Comparison of ENCODE assay signal across 19 cellular contexts in the genomic region with DNA sequence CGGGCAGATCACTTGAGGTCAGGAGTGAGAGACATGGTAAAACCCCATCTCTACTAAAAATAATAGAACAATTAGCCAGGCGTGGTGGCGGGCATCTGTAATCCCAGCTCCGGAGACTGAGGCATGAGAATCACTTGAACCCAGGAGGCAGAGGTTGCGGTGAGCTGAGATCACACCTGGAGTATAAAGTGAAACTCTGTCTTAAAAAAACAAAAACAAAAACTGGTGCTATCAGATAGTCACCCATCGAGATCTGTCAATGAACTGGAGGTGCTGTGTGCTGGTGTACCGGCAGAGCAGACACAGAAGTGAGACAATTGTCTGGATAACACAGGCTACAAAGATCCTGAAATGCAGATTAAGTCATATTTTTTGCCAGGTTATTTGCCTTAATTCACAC. TPM values are rescaled to one million over a fixed set of nuclear protein-coding genes. Genes with fewer than 3 reads are reported as not detected.
DNase-seq lines count a peak whose midpoint lies in the region; TF ChIP-seq lines count a peak whose summit lies in the region.
"Had no signal": no experiment of that assay in that cellular context is flagged by ENCODE, and none has a peak within 500 bp of the region (broad histone marks: within the 10 kb centered on the region; RNA-seq: fewer than 3 reads in every experiment).

No MANE protein-coding gene starts in this region.

- H4K20me1 ChIP-seq in MM.1S (ENCODE audit: insufficient read depth, low read length): no peaks in the 10 kb centered on the region

- H3K27me3 ChIP-seq in MM.1S (replicated peaks; ENCODE audit: insufficient read depth, low read length) (no peaks in the 10 kb centered on the region), vagina (no peaks in the 10 kb centered on the region)
- H3K27me3 ChIP-seq: BE2C had no signal

- H3K4me3 Mint-ChIP-seq in chondrocyte (ENCODE audit: unreplicated experiment): no peak overlapping the region
- peak overlapping the region; percentile 35 for H3K4me3 Mint-ChIP-seq in osteocyte (ENCODE audit: unreplicated experiment)
- H3K4me3 Mint-ChIP-seq: CD4-positive, alpha-beta memory T cell had no signal

- intact Hi-C loops in vagina (cut with DNase I): no loop called here

- H3K27me3 Mint-ChIP-seq in chondrocyte (ENCODE audit: low read depth): no peaks in the 10 kb centered on the region
- H3K27me3 Mint-ChIP-seq in osteocyte (ENCODE audit: unreplicated experiment): no peaks in the 10 kb centered on the region

- no peak overlapping the region for H3K27ac ChIP-seq in HEK293 (ENCODE audit: extremely low read depth, low read depth, low read length)
- H3K27ac ChIP-seq in MM.1S (ENCODE audit: low read length): peak overlapping the region; percentile 56; the same call in 1 of the 2 replicates
- no peak overlapping the region for H3K27ac ChIP-seq in vagina
- H3K27ac ChIP-seq: GM23248 had no signal

- TF ChIP-seq CTCF in HEK293 (tag by site-specific recombination; IDR thresholded peaks at IDR 0.05): no peak
- TF ChIP-seq CTCF in MM.1S (IDR thresholded peaks at IDR 0.05; ENCODE audit: low read length): no peak
- TF ChIP-seq CTCF in chondrocyte (IDR thresholded peaks at IDR 0.05): no peak
- TF ChIP-seq CTCF in osteocyte (IDR thresholded peaks at IDR 0.05): no peak
- TF ChIP-seq CTCF in vagina (IDR thresholded peaks at IDR 0.05): no peak

- peaks cover 44% of the 10 kb centered on the region for H3K4me1 Mint-ChIP-seq in chondrocyte (ENCODE audit: low read depth)
- peaks cover 54% of the 10 kb centered on the region for H3K4me1 Mint-ChIP-seq in osteocyte (ENCODE audit: unreplicated experiment)

- H3K4me1 ChIP-seq in HEK293 (ENCODE audit: control insufficient read depth, insufficient read depth, low read length) (peaks cover 3% of the 10 kb centered on the region; the same call in 1 of the 2 replicates), MM.1S (ENCODE audit: low read length) (peaks cover 26% of the 10 kb centered on the region), vagina (no peaks in the 10 kb centered on the region)
- H3K4me1 ChIP-seq: BE2C had no signal

- POLR2A ChIA-PET in HEK293 (lab: Yijun Ruan, JAX): no interaction called here

- no peak for TF ChIP-seq POLR2A in vagina (IDR thresholded peaks at IDR 0.05)

- no peaks in the 10 kb centered on the region for H3K9me3 ChIP-seq in HEK293 (ENCODE audit: control insufficient read depth, insufficient read depth, low read depth, low read length)
- H3K9me3 ChIP-seq in MM.1S (replicated peaks; ENCODE audit: insufficient read depth, low read length): no peaks in the 10 kb centered on the region
- H3K9me3 ChIP-seq in vagina: no peaks in the 10 kb centered on the region
- H3K9me3 ChIP-seq: BE2C had no signal

- H3K27ac Mint-ChIP-seq in chondrocyte (ENCODE audit: unreplicated experiment): peak overlapping the region; percentile 72
- peak overlapping the region; percentile 95 for H3K27ac Mint-ChIP-seq in osteocyte (ENCODE audit: unreplicated experiment)
- H3K27ac Mint-ChIP-seq: CD14-positive monocyte; CD4-positive, alpha-beta memory T cell had no signal

- H3K36me3 Mint-ChIP-seq in chondrocyte (ENCODE audit: low read depth) (no peaks in the 10 kb centered on the region), osteocyte (ENCODE audit: unreplicated experiment) (no peaks in the 10 kb centered on the region)
- H3K36me3 Mint-ChIP-seq: CD4-positive, alpha-beta memory T cell had no signal

- no peaks in the 10 kb centered on the region for H3K9me2 ChIP-seq in MM.1S (replicated peaks; ENCODE audit: insufficient read depth, low read length)

- peak overlapping the region; percentile 38 for H3K4me2 ChIP-seq in MM.1S (ENCODE audit: low read depth, low read length)

- CTCF ChIA-PET in HEK293 (lab: Yijun Ruan, JAX): interaction anchor here (1.0 to 3.4 kb wide), 4 partner anchors 16 to 118 kb away, joined by 4 to 26 read pairs (median 10); a partner anchor contains a TSS

- H3K9ac ChIP-seq in MM.1S (ENCODE audit: low read length): peak overlapping the region; percentile 19; the same call in 1 of the 2 replicates
- H3K9ac ChIP-seq: GM23248 had no signal

- DNase-seq in MM.1S (peak; percentile 87), chondrocyte (ENCODE audit: low spot score) (no peak), osteocyte (ENCODE audit: extremely low spot score, unreplicated experiment) (no peak), vagina (ENCODE audit: extremely low spot score in 2 of 2) (no peak), DMS53 (lab: John Stamatoyannopoulos, UW) (no peak), NCI-H1105 treated with DMSO at 0.1 percent for 48 hours (lab: John Stamatoyannopoulos, UW) (no peak)
- DNase-seq in stimulated activated CD8-positive, alpha-beta memory T cell treated with anti-CD3 and anti-CD28 coated beads, Interleukin-4, amount 100 ng/mL, for 48 hours: no peak
- DNase-seq: ACHN; BE2C; CD4-positive, alpha-beta memory T cell; DMS153; GM23248; H7; KBM-7 had no signal

- H3F3A ChIP-seq in MM.1S (ENCODE audit: insufficient read depth, low read length): peaks cover 17% of the 10 kb centered on the region

- H2AFZ ChIP-seq in MM.1S (ENCODE audit: low read length): no peak overlapping the region
- H2AFZ ChIP-seq: GM23248 had no signal

- H3K36me3 ChIP-seq in HEK293 (ENCODE audit: control insufficient read depth in 2 of 2, insufficient read depth in 1 of 2, low read length in 2 of 2): no peaks in the 10 kb centered on the region
- H3K36me3 ChIP-seq in MM.1S (replicated peaks; ENCODE audit: insufficient read depth, low read length): no peaks in the 10 kb centered on the region
- H3K36me3 ChIP-seq in vagina: no peaks in the 10 kb centered on the region
- H3K36me3 ChIP-seq: BE2C had no signal

- H3K79me2 ChIP-seq in MM.1S (ENCODE audit: low read length): no peaks in the 10 kb centered on the region

- H3K4me3 ChIP-seq in HEK293 (ENCODE audit: low read depth, low read length) (no peak overlapping the region), MM.1S (ENCODE audit: low read length) (no peak overlapping the region), vagina (no peak overlapping the region)
- H3K4me3 ChIP-seq: GM12878, GM23248 had no signal

- no peaks in the 10 kb centered on the region for H3K9me3 Mint-ChIP-seq in chondrocyte (ENCODE audit: low read depth)
- no peaks in the 10 kb centered on the region for H3K9me3 Mint-ChIP-seq in osteocyte (ENCODE audit: unreplicated experiment)
- H3K9me3 Mint-ChIP-seq: CD4-positive, alpha-beta memory T cell; IgD-negative memory B cell had no signal

TF ChIP-seq in HEK293, 187 proteins besides CTCF, POLR2A, EP300 and RAD21:
- no peak for TF ChIP-seq ZNF623 (tag by site-specific recombination; IDR thresholded peaks at IDR 0.05)
- TF ChIP-seq, protein P1, sequence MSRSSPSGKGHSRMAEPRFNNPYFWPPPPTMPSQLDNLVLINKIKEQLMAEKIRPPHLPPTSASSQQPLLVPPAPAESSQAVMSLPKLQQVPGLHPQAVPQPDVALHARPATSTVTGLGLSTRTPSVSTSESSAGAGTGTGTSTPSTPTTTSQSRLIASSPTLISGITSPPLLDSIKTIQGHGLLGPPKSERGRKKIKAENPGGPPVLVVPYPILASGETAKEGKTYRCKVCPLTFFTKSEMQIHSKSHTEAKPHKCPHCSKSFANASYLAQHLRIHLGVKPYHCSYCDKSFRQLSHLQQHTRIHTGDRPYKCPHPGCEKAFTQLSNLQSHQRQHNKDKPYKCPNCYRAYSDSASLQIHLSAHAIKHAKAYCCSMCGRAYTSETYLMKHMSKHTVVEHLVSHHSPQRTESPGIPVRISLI (tag by site-specific recombination; IDR thresholded peaks at IDR 0.05): 0 out of 2 replicates have a peak, but pooled peaks have one; percentile 2
TF ChIP-seq in HEK293: peak in this region for 1.

RNA-seq across cellular contexts. Expression of a gene that starts 24.7 kb away (rescaled TPM):
- total RNA-seq in chondrocyte (not detected in 3 replicates), osteocyte (not detected in 2 replicates), vagina (not detected)
- total RNA-seq: CD4-positive, alpha-beta memory T cell; GM23248; HepG2 had no signal
